In the genomic region with DNA sequence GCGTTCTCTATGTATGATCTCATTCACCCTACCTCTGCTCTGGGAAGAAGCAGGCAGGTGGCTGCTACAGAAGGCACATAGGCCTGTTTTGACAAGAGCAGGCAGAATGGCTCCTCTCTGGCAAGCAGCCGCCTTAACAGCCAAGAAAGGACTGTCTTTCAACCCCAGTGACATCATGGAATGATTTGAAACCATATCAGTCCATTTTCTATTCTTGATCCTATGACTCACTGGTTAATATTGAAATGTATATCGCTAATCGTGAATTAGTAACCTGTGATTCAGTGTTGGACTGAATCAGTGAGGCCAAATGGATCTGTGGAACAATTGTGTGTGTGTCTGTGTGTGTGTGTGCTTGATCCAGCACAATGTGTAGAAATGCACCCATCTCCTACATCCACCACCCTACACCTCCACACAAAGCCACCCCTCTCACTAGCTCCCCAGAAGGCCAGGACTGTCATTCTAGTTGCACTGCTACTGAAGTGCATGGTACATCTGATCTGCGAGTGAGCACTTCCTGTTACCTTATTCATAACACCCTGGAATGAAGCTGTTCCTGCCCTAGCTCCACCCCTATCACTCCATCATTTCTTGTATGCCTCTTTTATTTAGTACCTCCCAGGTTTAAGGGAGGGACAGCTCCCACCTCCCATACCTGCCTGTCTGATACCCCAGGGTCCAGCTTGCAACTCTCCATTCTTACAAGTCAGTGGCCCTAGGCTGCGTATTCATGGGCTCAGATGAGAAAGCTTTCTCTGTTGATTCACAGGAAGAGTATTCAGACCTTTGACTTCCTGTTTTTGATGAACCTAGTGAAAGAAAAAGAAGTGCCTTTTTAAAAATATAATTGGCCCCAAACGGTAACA, we compare ENCODE assay signal across 8 cellular contexts.
DNase-seq lines count a peak whose midpoint lies in the region; ATAC-seq and TF ChIP-seq lines count a peak whose summit lies in the region.

No MANE protein-coding gene starts in this region.

- H3K79me2 ChIP-seq in neural progenitor cell (ENCODE audit: low read depth), result no peaks in the 10 kb centered on the region

- no peaks in the 10 kb centered on the region for H3K36me3 ChIP-seq in CD4-positive, alpha-beta memory T cell (ENCODE audit: insufficient read depth, low read length)
- H3K36me3 ChIP-seq in thymus (ENCODE audit: control insufficient read depth, insufficient read depth), result no peaks in the 10 kb centered on the region
- no peaks in the 10 kb centered on the region for H3K36me3 ChIP-seq in neural progenitor cell
- no peaks in the 10 kb centered on the region for H3K36me3 ChIP-seq in uterus

- POLR2A ChIA-PET in CD4-positive, alpha-beta memory T cell (lab: Charles Lee; ENCODE audit: partially characterized antibody), result interaction anchor here (0.6 to 4.6 kb wide), 27 partner anchors 8 to 462 kb away, joined by 3 to 37 read pairs (median 4); partner anchors contain the start of gene FOXO1
- POLR2A ChIA-PET in activated CD8-positive, alpha-beta T cell treated with anti-CD3 and anti-CD28 coated beads for 36 hours (lab: Charles Lee), result interaction anchor here (0.5 to 1.0 kb wide), 9 partner anchors 9 to 455 kb away, joined by 3 to 5 read pairs (median 3); no protein-coding TSS in a partner anchor

- no peaks in the 10 kb centered on the region for H3K27me3 ChIP-seq in CD4-positive, alpha-beta memory T cell (ENCODE audit: insufficient read depth, low read length)
- H3K27me3 ChIP-seq in thymus (ENCODE audit: control insufficient read depth, insufficient read depth) (no peaks in the 10 kb centered on the region), neural progenitor cell (no peaks in the 10 kb centered on the region), uterus (no peaks in the 10 kb centered on the region)

- 68% methylated on average over 7 of the region's 7 CpGs for WGBS in thymus

- H3K4me3 ChIP-seq in CD4-positive, alpha-beta memory T cell (ENCODE audit: low read length in 2 of 2), result peak overlapping the region; percentile 5 to 21
- H3K4me3 ChIP-seq in thymus (ENCODE audit: low read length) (no peak overlapping the region), neural progenitor cell (no peak overlapping the region), uterus (no peak overlapping the region)

- H3F3A ChIP-seq in neural progenitor cell (ENCODE audit: low read depth), result no peaks in the 10 kb centered on the region

- no peaks in the 10 kb centered on the region for H4K20me1 ChIP-seq in neural progenitor cell (ENCODE audit: low read depth)

- H2AFZ ChIP-seq in neural progenitor cell (replicated peaks), result no peak overlapping the region

- no peaks in the 10 kb centered on the region for H3K27me3 Mint-ChIP-seq in CD4-positive, alpha-beta memory T cell
- no peaks in the 10 kb centered on the region for H3K27me3 Mint-ChIP-seq in activated CD8-positive, alpha-beta T cell treated with anti-CD3 and anti-CD28 coated beads for 36 hours
- H3K27me3 Mint-ChIP-seq in neural progenitor cell (ENCODE audit: insufficient read depth, low read depth), result peaks cover 3% of the 10 kb centered on the region

- peak overlapping the region; percentile 90 to 99 (median 98) for H3K27ac Mint-ChIP-seq in CD4-positive, alpha-beta memory T cell
- H3K27ac Mint-ChIP-seq in activated CD8-positive, alpha-beta T cell treated with anti-CD3 and anti-CD28 coated beads for 36 hours, result peak overlapping the region; percentile 99
- no peak overlapping the region for H3K27ac Mint-ChIP-seq in neural progenitor cell

- DNase-seq in CD4-positive, alpha-beta memory T cell, result peak; percentile 56 to 70 (median 65)
- peak; percentile 58 for DNase-seq in activated CD8-positive, alpha-beta T cell treated with anti-CD3 and anti-CD28 coated beads for 36 hours
- DNase-seq in glomerular endothelial cell (ENCODE audit: extremely low read depth, low read depth, low spot score) (peak; percentile 50), neural progenitor cell (ENCODE audit: low spot score) (no peak), uterus (no peak)

- H3K4me1 ChIP-seq in CD4-positive, alpha-beta memory T cell (ENCODE audit: insufficient read depth, low read length), result peaks cover 60% of the 10 kb centered on the region
- H3K4me1 ChIP-seq in thymus (ENCODE audit: control insufficient read depth, insufficient read depth, low read length), result peaks cover 2% of the 10 kb centered on the region
- H3K4me1 ChIP-seq in neural progenitor cell, result no peaks in the 10 kb centered on the region
- no peaks in the 10 kb centered on the region for H3K4me1 ChIP-seq in uterus

- intact Hi-C loops in CD4-positive, alpha-beta memory T cell (cut with micrococcal nuclease), result loop anchor here (1.0 kb wide), 2 partner anchors 19 to 137 kb away; no protein-coding TSS in a partner anchor
- intact Hi-C loops in activated CD8-positive, alpha-beta T cell treated with anti-CD3 and anti-CD28 coated beads for 36 hours (cut with micrococcal nuclease), result no loop called here
- intact Hi-C loops in uterus (cut with DNase I; ENCODE audit: low total_unique reads), result no loop called here

- TF ChIP-seq CTCF in activated CD8-positive, alpha-beta T cell treated with anti-CD3 and anti-CD28 coated beads for 36 hours (IDR thresholded peaks at IDR 0.05), result no peak
- no peak for TF ChIP-seq CTCF in neural progenitor cell (IDR thresholded peaks at IDR 0.05)
- TF ChIP-seq CTCF in uterus (IDR thresholded peaks at IDR 0.05), result no peak

- H3K27ac ChIP-seq in CD4-positive, alpha-beta memory T cell (ENCODE audit: low read depth, low read length), result peak overlapping the region; percentile 53
- H3K27ac ChIP-seq in thymus (ENCODE audit: low read depth) (peak overlapping the region; percentile 97), neural progenitor cell (no peak overlapping the region), uterus (no peak overlapping the region)

- peaks cover 47 to 82% (median 62%) of the 10 kb centered on the region in 4 donors for H3K4me1 Mint-ChIP-seq in CD4-positive, alpha-beta memory T cell
- H3K4me1 Mint-ChIP-seq in activated CD8-positive, alpha-beta T cell treated with anti-CD3 and anti-CD28 coated beads for 36 hours (ENCODE audit: low read depth), result peaks cover 53% of the 10 kb centered on the region
- H3K4me1 Mint-ChIP-seq in neural progenitor cell, result peaks cover 8% of the 10 kb centered on the region

- no peak overlapping the region for H3K4me2 ChIP-seq in neural progenitor cell

- H3K9me3 Mint-ChIP-seq in CD4-positive, alpha-beta memory T cell, result peaks cover 0 to 10% (median 2%) of the 10 kb centered on the region in 8 donors
- H3K9me3 Mint-ChIP-seq in activated CD8-positive, alpha-beta T cell treated with anti-CD3 and anti-CD28 coated beads for 36 hours, result peaks cover 22% of the 10 kb centered on the region
- no peaks in the 10 kb centered on the region for H3K9me3 Mint-ChIP-seq in neural progenitor cell

- peak; percentile 55 for ATAC-seq in GM19467 (IDR thresholded peaks at IDR 0.05; ENCODE audit: unreplicated experiment)
- peak; percentile 26 for ATAC-seq in HG03558 (IDR thresholded peaks at IDR 0.05; ENCODE audit: extremely low read depth, unreplicated experiment)
- peak; percentile 86 for ATAC-seq in activated CD8-positive, alpha-beta T cell treated with anti-CD3 and anti-CD28 coated beads for 36 hours

- no peak for TF ChIP-seq POLR2A in uterus (IDR thresholded peaks at IDR 0.05)

- peak overlapping the region; percentile 46 to 89 (median 78) for H3K4me3 Mint-ChIP-seq in CD4-positive, alpha-beta memory T cell
- H3K4me3 Mint-ChIP-seq in activated CD8-positive, alpha-beta T cell treated with anti-CD3 and anti-CD28 coated beads for 36 hours, result peak overlapping the region; percentile 30
- H3K4me3 Mint-ChIP-seq in neural progenitor cell, result no peak overlapping the region

- no peaks in the 10 kb centered on the region for H3K9me3 ChIP-seq in CD4-positive, alpha-beta memory T cell (ENCODE audit: control insufficient read depth in 1 of 2, low read length in 2 of 2)
- no peaks in the 10 kb centered on the region for H3K9me3 ChIP-seq in thymus (ENCODE audit: control insufficient read depth)
- no peaks in the 10 kb centered on the region for H3K9me3 ChIP-seq in neural progenitor cell (ENCODE audit: low read depth)
- no peaks in the 10 kb centered on the region for H3K9me3 ChIP-seq in uterus

- CTCF ChIA-PET in CD4-positive, alpha-beta memory T cell (lab: Charles Lee; ENCODE audit: partially characterized antibody), result interaction anchor here (0.7 to 3.0 kb wide), 13 partner anchors 15 to 571 kb away, joined by 3 to 23 read pairs (median 5); no protein-coding TSS in a partner anchor
- CTCF ChIA-PET in activated CD8-positive, alpha-beta T cell treated with anti-CD3 and anti-CD28 coated beads for 36 hours (lab: Charles Lee), result interaction anchor here (1.2 to 4.5 kb wide), 4 partner anchors 14 to 264 kb away, joined by 3 to 41 read pairs (median 6); no protein-coding TSS in a partner anchor

- peaks cover 4 to 7% of the 10 kb centered on the region in 2 donors for H3K36me3 Mint-ChIP-seq in CD4-positive, alpha-beta memory T cell
- H3K36me3 Mint-ChIP-seq in activated CD8-positive, alpha-beta T cell treated with anti-CD3 and anti-CD28 coated beads for 36 hours (ENCODE audit: low read depth), result peaks cover 18% of the 10 kb centered on the region
- no peaks in the 10 kb centered on the region for H3K36me3 Mint-ChIP-seq in neural progenitor cell

- H3K9ac ChIP-seq in neural progenitor cell, result no peak overlapping the region

Comparison
In these comparisons a context has a peak if more than half of its experiments do, and no peak if none do; other contexts are left out.
1. DNase-seq: peak in CD4-positive, alpha-beta memory T cell (5 of 5), activated CD8-positive, alpha-beta T cell treated with anti-CD3 and anti-CD28 coated beads for 36 hours (single experiment) and glomerular endothelial cell (single experiment); none in neural progenitor cell (single experiment) and uterus (0 of 2).
2. H3K27ac ChIP-seq: peak in CD4-positive, alpha-beta memory T cell (single experiment) and thymus (single experiment); none in neural progenitor cell (single experiment) and uterus (0 of 2).
3. H3K4me3 ChIP-seq: peak in CD4-positive, alpha-beta memory T cell (2 of 2); none in thymus (single experiment), neural progenitor cell (single experiment) and uterus (0 of 2).
4. ATAC-seq: peak in every context shown above with its lines; median percentile 86 in activated CD8-positive, alpha-beta T cell treated with anti-CD3 and anti-CD28 coated beads for 36 hours; 55 in GM19467; 26 in HG03558.